Comparison of ENCODE assay signal across 8 cellular contexts in genomic region chr12:7108042-7108927, GRCh38. TPM values are rescaled to one million over a fixed set of nuclear protein-coding genes. Genes with fewer than 3 reads are reported as not detected.
DNase-seq lines count a peak whose midpoint lies in the region; ATAC-seq, FAIRE-seq and TF ChIP-seq lines count a peak whose summit lies in the region.

No MANE protein-coding gene starts in this region.

- no peaks in the 10 kb centered on the region for H3K27me3 Mint-ChIP-seq in CD4-positive, CD25-positive, alpha-beta regulatory T cell
- H3K27me3 Mint-ChIP-seq in osteocyte (ENCODE audit: unreplicated experiment), result peaks cover 6% of the 10 kb centered on the region

- no peak for TF ChIP-seq EP300 in transverse colon (IDR thresholded peaks at IDR 0.05; ENCODE audit: low read depth)

- peaks cover 29 to 78% (median 47%) of the 10 kb centered on the region in 4 donors for H3K4me1 Mint-ChIP-seq in CD4-positive, CD25-positive, alpha-beta regulatory T cell
- H3K4me1 Mint-ChIP-seq in osteocyte (ENCODE audit: unreplicated experiment), result peaks cover 18% of the 10 kb centered on the region

- H3K4me3 Mint-ChIP-seq in CD4-positive, CD25-positive, alpha-beta regulatory T cell, result peak overlapping the region; percentile 93 to 98 (median 95)
- peak overlapping the region; percentile 81 for H3K4me3 Mint-ChIP-seq in osteocyte (ENCODE audit: unreplicated experiment)

- no peak for FAIRE-seq in RCC 7860 (lab: Jason Lieb, UNC)

- TF ChIP-seq POLR2A in transverse colon (IDR thresholded peaks at IDR 0.05), result peak; percentile 88

- H3K27ac ChIP-seq in CD4-positive, CD25-positive, alpha-beta regulatory T cell (ENCODE audit: insufficient read depth, low read length, poor library complexity, severe bottlenecking), result peak overlapping the region; percentile 79
- peak overlapping the region; percentile 92 to 95 (median 93) for H3K27ac ChIP-seq in transverse colon

- peak overlapping the region; percentile 82 for H3K4me3 ChIP-seq in CD4-positive, CD25-positive, alpha-beta regulatory T cell (ENCODE audit: low read depth, low read length)
- H3K4me3 ChIP-seq in transverse colon, result peak overlapping the region; percentile 54 to 69 (median 62)

- intact Hi-C loops in transverse colon (cut with DNase I; ENCODE audit: low total_unique reads), result loop anchor here (2.0 to 10.0 kb wide), 3 partner anchors 47 to 241 kb away; partner anchors contain the start of genes C1S and TPI1

- TF ChIP-seq CTCF in osteocyte (IDR thresholded peaks at IDR 0.05), result no peak
- no peak for TF ChIP-seq CTCF in transverse colon (IDR thresholded peaks at IDR 0.05)

- peaks cover 0 to 12% (median 4%) of the 10 kb centered on the region in 7 donors for H3K9me3 Mint-ChIP-seq in CD4-positive, CD25-positive, alpha-beta regulatory T cell
- H3K9me3 Mint-ChIP-seq in osteocyte (ENCODE audit: unreplicated experiment), result peaks cover 12% of the 10 kb centered on the region

- WGBS in transverse colon (ENCODE audit: low coverage in 1 of 2), 2 donors, result 0 to 1% methylated on average over 2 to 27 of the region's 33 CpGs

- H3K9me3 ChIP-seq in CD4-positive, CD25-positive, alpha-beta regulatory T cell (ENCODE audit: control insufficient read depth in 2 of 2, low read length in 2 of 2), result peaks cover 7 to 10% of the 10 kb centered on the region in 2 experiments
- peaks cover 0 to 7% of the 10 kb centered on the region in 2 donors for H3K9me3 ChIP-seq in transverse colon

- in situ Hi-C loops in transverse colon (cut with MboI; ENCODE audit: low pct_ligation_motif_present in 1 of 4, low pct_unique_long_range_greater_than_20kb in 1 of 4, low sequenced_read_pairs in 3 of 4), result loop anchor here (10.0 to 25.0 kb wide), 3 partner anchors 163 to 196 kb away; partner anchors contain the start of genes C12orf57 (in 3 of the 4), RNU7-1 (in 3 of the 4), ATN1 (in 2 of the 4) and ENO2 (in 1 of the 4)

- peak overlapping the region; percentile 92 to 94 (median 92) for H3K27ac Mint-ChIP-seq in CD4-positive, CD25-positive, alpha-beta regulatory T cell
- peak overlapping the region; percentile 90 for H3K27ac Mint-ChIP-seq in osteocyte (ENCODE audit: unreplicated experiment)

- ATAC-seq in CD4-positive, CD25-positive, alpha-beta regulatory T cell (ENCODE audit: low read depth in 2 of 2), result peak; percentile 96 to 98
- peak; percentile 93 for ATAC-seq in HG03432 (IDR thresholded peaks at IDR 0.05; ENCODE audit: unreplicated experiment)

- H3K27me3 ChIP-seq in CD4-positive, CD25-positive, alpha-beta regulatory T cell (ENCODE audit: control insufficient read depth, insufficient read depth, low read length), result no peaks in the 10 kb centered on the region
- H3K27me3 ChIP-seq in transverse colon, result no peaks in the 10 kb centered on the region

- H3K4me1 ChIP-seq in CD4-positive, CD25-positive, alpha-beta regulatory T cell (ENCODE audit: control insufficient read depth, insufficient read depth, low read length, poor library complexity, severe bottlenecking), result peaks cover 17% of the 10 kb centered on the region
- peaks cover 12 to 29% (median 17%) of the 10 kb centered on the region in 4 donors for H3K4me1 ChIP-seq in transverse colon

- peaks cover 14% of the 10 kb centered on the region for H3K36me3 Mint-ChIP-seq in CD4-positive, CD25-positive, alpha-beta regulatory T cell
- peaks cover 8% of the 10 kb centered on the region for H3K36me3 Mint-ChIP-seq in osteocyte (ENCODE audit: unreplicated experiment)

- DNase-seq in CD4-positive, CD25-positive, alpha-beta regulatory T cell, result peak; percentile 64 to 94 (median 71)
- DNase-seq in GM19238 (ENCODE audit: insufficient read length, low spot score), result peak; percentile 88
- DNase-seq in RCC 7860 (ENCODE audit: low spot score), result peak; percentile 61
- peak; percentile 62 for DNase-seq in activated T-helper 9 cell treated with anti-CD3 and anti-CD28 coated beads, Interleukin-2, amount 50 U/mL, for 16 hours (ENCODE audit: low read depth)
- peak; percentile 35 for DNase-seq in foreskin melanocyte
- no peak for DNase-seq in osteocyte (ENCODE audit: extremely low spot score, unreplicated experiment)
- peak; percentile 88 for DNase-seq in transverse colon

- peaks cover 13% of the 10 kb centered on the region for H3K36me3 ChIP-seq in CD4-positive, CD25-positive, alpha-beta regulatory T cell (ENCODE audit: control insufficient read depth, insufficient read depth, low read length)
- H3K36me3 ChIP-seq in transverse colon, result no peaks in the 10 kb centered on the region

RNA-seq across cellular contexts. Expression of gene C1RL, which starts 0.7 kb away (rescaled TPM):
- total RNA-seq in CD4-positive, CD25-positive, alpha-beta regulatory T cell, result 21.0 TPM
- 10 to 100 TPM in 1 of 4 donors, 1 to 10 TPM in 3; 6.0 to 10.8 (median 7.8) TPM for polyA plus RNA-seq in CD4-positive, CD25-positive, alpha-beta regulatory T cell
- total RNA-seq in osteocyte, result 20.8 and 22.3 TPM in 2 replicates
- 100 to 1,000 TPM in 1 of 4 donors, 10 to 100 TPM in 3; 39.6 to 261 (median 65.0) TPM for total RNA-seq in transverse colon

RNA-seq across cellular contexts. Expression of gene C1R, which starts 16.0 kb away (rescaled TPM):
- 4.6 TPM for total RNA-seq in CD4-positive, CD25-positive, alpha-beta regulatory T cell
- polyA plus RNA-seq in CD4-positive, CD25-positive, alpha-beta regulatory T cell, result 1 to 10 TPM; 1.4 to 3.2 (median 2.1) TPM
- total RNA-seq in osteocyte (35.1 and 38.4 TPM in 2 replicates), transverse colon (100 to 1,000 TPM in 3 of 4 donors, 10 to 100 TPM in 1; 68.5 to 154 (median 125) TPM)

RNA-seq across cellular contexts. Expression of gene RBP5, which starts 20.4 kb away (rescaled TPM):
- total RNA-seq in CD4-positive, CD25-positive, alpha-beta regulatory T cell, result not detected
- not detected for polyA plus RNA-seq in CD4-positive, CD25-positive, alpha-beta regulatory T cell
- total RNA-seq in osteocyte (not detected in 2 replicates), transverse colon (1 to 10 TPM in 1 of 4 donors, under 1 TPM in 1, not detected in 2; 0.55 to 3.0 TPM)

RNA-seq across cellular contexts. Expression of gene CLSTN3, which starts 21.9 kb away (rescaled TPM):
- 64.9 TPM for total RNA-seq in CD4-positive, CD25-positive, alpha-beta regulatory T cell
- 1 to 10 TPM; 2.2 to 4.1 (median 3.6) TPM for polyA plus RNA-seq in CD4-positive, CD25-positive, alpha-beta regulatory T cell
- total RNA-seq in osteocyte (12.0 and 14.4 TPM in 2 replicates), transverse colon (10 to 100 TPM; 13.9 to 98.7 (median 24.4) TPM)

RNA-seq across cellular contexts. Expression of gene C1S, which starts 47.8 kb away (rescaled TPM):
- total RNA-seq in CD4-positive, CD25-positive, alpha-beta regulatory T cell, result 5.7 TPM
- not detected for polyA plus RNA-seq in CD4-positive, CD25-positive, alpha-beta regulatory T cell
- total RNA-seq in osteocyte, result 16.4 and 18.2 TPM in 2 replicates
- 100 to 1,000 TPM; 103 to 191 (median 117) TPM for total RNA-seq in transverse colon
